30 cellular contexts compared by ENCODE assay signal in the genomic region with DNA sequence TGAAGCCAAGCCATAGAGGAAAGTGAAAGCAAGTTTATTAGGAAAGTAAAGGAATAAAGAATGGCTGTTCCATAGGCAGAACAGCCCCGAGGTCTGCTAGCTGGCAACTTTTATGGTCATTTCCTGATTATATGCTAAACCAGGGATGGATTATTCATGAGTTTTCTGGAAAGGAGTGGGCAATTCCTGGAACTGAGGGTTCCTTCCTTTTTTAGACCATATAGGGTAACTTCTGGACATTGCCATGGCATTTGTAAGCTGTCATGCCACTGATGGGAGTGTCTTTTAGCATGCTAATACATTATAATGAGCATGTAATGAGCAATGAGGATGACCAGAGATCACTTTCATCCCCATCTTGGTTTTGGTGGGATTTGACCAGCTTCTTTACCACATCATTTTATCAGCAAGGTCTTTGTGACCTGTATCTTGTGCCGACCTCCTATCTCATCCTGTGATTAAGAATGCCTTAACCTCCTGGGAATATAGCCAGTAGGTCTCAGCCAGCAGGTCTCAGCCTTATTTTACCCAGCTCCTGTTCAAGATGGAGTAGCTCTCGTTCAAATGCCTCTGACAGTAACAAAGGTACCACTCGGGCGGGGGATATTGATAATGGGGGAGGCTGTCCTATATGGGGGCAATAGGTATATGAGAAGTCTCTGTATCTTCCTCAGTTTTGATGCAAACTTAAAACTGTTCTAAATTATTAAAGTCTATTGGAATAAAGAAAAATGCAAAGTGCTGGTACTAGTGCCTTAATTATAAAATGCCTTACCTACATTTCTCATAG.
"Had no signal": no experiment of that assay in that cellular context is flagged by ENCODE, and none has a peak within 500 bp of the region (broad histone marks: within the 10 kb centered on the region; RNA-seq: fewer than 3 reads in every experiment).

No MANE protein-coding gene starts in this region.

- FAIRE-seq: colon, endometrium, endothelial cell of umbilical vein, frontal cortex had no signal

- H3K4me1 ChIP-seq: adrenal gland had no signal

- H3K9me3 ChIP-seq: adrenal gland, body of pancreas, esophagus squamous epithelium had no signal

- H3K4me3 ChIP-seq: adrenal gland, body of pancreas, esophagus squamous epithelium had no signal

- H3K27ac ChIP-seq: adrenal gland, body of pancreas, epithelial cell of prostate, esophagus squamous epithelium had no signal

- H3K27me3 ChIP-seq: adrenal gland, body of pancreas had no signal

- H3K36me3 ChIP-seq: adrenal gland, esophagus squamous epithelium had no signal

- DNase-seq: activated CD4-positive, alpha-beta memory T cell treated with anti-CD3 and anti-CD28 coated beads for 36 hours; activated CD4-positive, alpha-beta T cell treated with anti-CD3 and anti-CD28 coated beads for 36 hours; activated CD4-positive, alpha-beta T cell treated with anti-CD3 and anti-CD28 coated beads, Interleukin-2, amount 10 ng/mL, durations not matched to agents 24 days and 14 days; activated CD4-positive, CD25-positive, alpha-beta regulatory T cell; activated CD4-positive, CD25-positive, alpha-beta regulatory T cell treated with anti-CD3 and anti-CD28 coated beads, Interleukin-2, amount 50 U/mL, for 72 hours; activated CD8-positive, alpha-beta memory T cell treated with anti-CD3 and anti-CD28 coated beads, Interleukin-2, amount 10 ng/mL, durations not matched to agents 7 days and 5 days; activated CD8-positive, alpha-beta memory T cell treated with anti-CD3 and anti-CD28 coated beads, Interleukin-2, amount 50 U/mL, for 4 hours; activated CD8-positive, alpha-beta T cell treated with anti-CD3 and anti-CD28 coated beads, Interleukin-2, amount 10 ng/mL, durations not matched to agents 7 days and 5 days; activated effector memory CD4-positive, alpha-beta T cell treated with anti-CD3 and anti-CD28 coated beads, Interleukin-2, amount 50 U/mL, for 16 hours; activated naive CD4-positive, alpha-beta T cell treated with anti-CD3 and anti-CD28 coated beads for 36 hours; activated naive CD8-positive, alpha-beta T cell treated with anti-CD3 and anti-CD28 coated beads for 36 hours; activated naive CD8-positive, alpha-beta T cell treated with anti-CD3 and anti-CD28 coated beads, Interleukin-2, amount 50 U/mL, for 24 hours; activated T-cell treated with anti-CD3 and anti-CD28 coated beads, Interleukin-2, amount 50 U/mL, for 1 hour; activated T-cell treated with anti-CD3 and anti-CD28 coated beads, Interleukin-2, amount 50 U/mL, for 48 hours; adrenal gland; amygdala; aorta; body of pancreas; caudate nucleus; cortex of kidney; effector CD8-positive, alpha-beta T cell; esophagus squamous epithelium; head of caudate nucleus; T-helper 17 cell; T1000 had no signal

- ATAC-seq: activated CD4-positive, alpha-beta T cell treated with anti-CD3 and anti-CD28 coated beads for 36 hours; activated CD8-positive, alpha-beta memory T cell treated with anti-CD3 and anti-CD28 coated beads, Interleukin-2, amount 10 ng/mL, durations not matched to agents 7 days and 5 days; activated CD8-positive, alpha-beta T cell treated with anti-CD3 and anti-CD28 coated beads, Interleukin-2, amount 10 ng/mL, durations not matched to agents 7 days and 5 days; activated naive CD8-positive, alpha-beta T cell treated with anti-CD3 and anti-CD28 coated beads, Interleukin-2, amount 50 U/mL, for 24 hours; body of pancreas; T-helper 17 cell had no signal
